1 cellular context compared by ENCODE assay signal in the genomic region with DNA sequence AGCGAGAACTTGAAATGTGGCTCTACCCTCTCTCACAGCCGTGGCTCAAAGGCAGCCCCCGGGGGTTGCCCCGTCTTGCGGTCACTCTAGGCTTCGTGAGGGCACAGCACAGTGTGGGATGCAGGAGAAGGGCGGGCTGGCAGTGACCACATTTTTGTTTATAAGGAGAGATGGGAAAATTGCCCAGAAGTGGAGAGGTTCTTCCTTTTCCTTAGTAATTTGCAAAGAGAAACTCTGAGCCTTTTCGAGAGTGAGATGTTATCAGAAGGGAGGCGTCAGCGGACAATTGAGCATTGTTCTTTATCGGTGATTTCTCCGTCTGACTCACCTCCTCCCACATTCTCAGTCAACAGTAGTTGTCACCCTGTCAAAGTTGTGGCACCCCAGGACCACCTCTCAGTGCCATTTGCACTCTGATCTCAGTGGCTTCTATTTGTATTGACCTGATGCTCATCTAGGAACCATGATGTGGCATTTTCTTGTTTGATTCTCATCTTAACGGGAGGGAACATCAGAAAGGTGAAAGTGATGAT.
TF ChIP-seq lines count a peak whose summit lies in the region.

No MANE protein-coding gene starts in this region.

TF ChIP-seq in HepG2, 621 proteins besides CTCF, POLR2A, EP300 and RAD21 (continued from another document and continues in another):
- TF ChIP-seq FOXP1 (IDR thresholded peaks at IDR 0.05) = no peak
- peak; percentile 67; the same call in 1 of the 2 replicates for TF ChIP-seq FOXP1 (CRISPR knock-in tag; IDR thresholded peaks at IDR 0.05)
- TF ChIP-seq SOX6 (IDR thresholded peaks at IDR 0.05) = no peak
- peak; percentile 94 for TF ChIP-seq SOX6 (CRISPR knock-in tag; IDR thresholded peaks at IDR 0.05)
- TF ChIP-seq, protein P1, sequence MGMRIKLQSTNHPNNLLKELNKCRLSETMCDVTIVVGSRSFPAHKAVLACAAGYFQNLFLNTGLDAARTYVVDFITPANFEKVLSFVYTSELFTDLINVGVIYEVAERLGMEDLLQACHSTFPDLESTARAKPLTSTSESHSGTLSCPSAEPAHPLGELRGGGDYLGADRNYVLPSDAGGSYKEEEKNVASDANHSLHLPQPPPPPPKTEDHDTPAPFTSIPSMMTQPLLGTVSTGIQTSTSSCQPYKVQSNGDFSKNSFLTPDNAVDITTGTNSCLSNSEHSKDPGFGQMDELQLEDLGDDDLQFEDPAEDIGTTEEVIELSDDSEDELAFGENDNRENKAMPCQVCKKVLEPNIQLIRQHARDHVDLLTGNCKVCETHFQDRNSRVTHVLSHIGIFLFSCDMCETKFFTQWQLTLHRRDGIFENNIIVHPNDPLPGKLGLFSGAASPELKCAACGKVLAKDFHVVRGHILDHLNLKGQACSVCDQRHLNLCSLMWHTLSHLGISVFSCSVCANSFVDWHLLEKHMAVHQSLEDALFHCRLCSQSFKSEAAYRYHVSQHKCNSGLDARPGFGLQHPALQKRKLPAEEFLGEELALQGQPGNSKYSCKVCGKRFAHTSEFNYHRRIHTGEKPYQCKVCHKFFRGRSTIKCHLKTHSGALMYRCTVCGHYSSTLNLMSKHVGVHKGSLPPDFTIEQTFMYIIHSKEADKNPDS (CRISPR knock-in tag; IDR thresholded peaks at IDR 0.05) = no peak
- no peak for TF ChIP-seq TCF7L2 (IDR thresholded peaks at IDR 0.05; ENCODE audit: low read depth, low read length)
- no peak for TF ChIP-seq ZNF143 (CRISPR knock-in tag; IDR thresholded peaks at IDR 0.05)
- TF ChIP-seq KAT8 (CRISPR knock-in tag; IDR thresholded peaks at IDR 0.05) = no peak
- TF ChIP-seq GLI4 (CRISPR knock-in tag; IDR thresholded peaks at IDR 0.05; ENCODE audit: borderline replicate concordance) = no peak
- no peak for TF ChIP-seq NCOA1 (CRISPR knock-in tag; IDR thresholded peaks at IDR 0.05)
- TF ChIP-seq SNAPC2 (CRISPR knock-in tag; IDR thresholded peaks at IDR 0.05) = no peak
- no peak for TF ChIP-seq IKZF4 (CRISPR knock-in tag; IDR thresholded peaks at IDR 0.05; ENCODE audit: borderline replicate concordance, low read depth, not compliant biosample characterization)
- TF ChIP-seq, protein P2, sequence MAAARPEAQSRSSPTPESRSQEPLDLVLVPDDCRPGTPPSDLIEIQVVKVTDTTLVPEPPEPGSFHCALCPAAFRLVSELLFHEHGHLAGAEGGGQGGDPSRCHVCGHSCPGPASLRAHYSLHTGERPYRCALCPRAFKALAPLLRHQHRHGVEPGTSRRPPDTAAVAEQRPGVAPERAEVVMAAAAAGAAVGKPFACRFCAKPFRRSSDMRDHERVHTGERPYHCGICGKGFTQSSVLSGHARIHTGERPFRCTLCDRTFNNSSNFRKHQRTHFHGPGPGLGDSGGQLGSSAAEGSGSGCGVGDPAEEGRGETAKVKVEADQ (CRISPR knock-in tag; IDR thresholded peaks at IDR 0.05; ENCODE audit: borderline replicate concordance) = no peak
- TF ChIP-seq, protein P3, sequence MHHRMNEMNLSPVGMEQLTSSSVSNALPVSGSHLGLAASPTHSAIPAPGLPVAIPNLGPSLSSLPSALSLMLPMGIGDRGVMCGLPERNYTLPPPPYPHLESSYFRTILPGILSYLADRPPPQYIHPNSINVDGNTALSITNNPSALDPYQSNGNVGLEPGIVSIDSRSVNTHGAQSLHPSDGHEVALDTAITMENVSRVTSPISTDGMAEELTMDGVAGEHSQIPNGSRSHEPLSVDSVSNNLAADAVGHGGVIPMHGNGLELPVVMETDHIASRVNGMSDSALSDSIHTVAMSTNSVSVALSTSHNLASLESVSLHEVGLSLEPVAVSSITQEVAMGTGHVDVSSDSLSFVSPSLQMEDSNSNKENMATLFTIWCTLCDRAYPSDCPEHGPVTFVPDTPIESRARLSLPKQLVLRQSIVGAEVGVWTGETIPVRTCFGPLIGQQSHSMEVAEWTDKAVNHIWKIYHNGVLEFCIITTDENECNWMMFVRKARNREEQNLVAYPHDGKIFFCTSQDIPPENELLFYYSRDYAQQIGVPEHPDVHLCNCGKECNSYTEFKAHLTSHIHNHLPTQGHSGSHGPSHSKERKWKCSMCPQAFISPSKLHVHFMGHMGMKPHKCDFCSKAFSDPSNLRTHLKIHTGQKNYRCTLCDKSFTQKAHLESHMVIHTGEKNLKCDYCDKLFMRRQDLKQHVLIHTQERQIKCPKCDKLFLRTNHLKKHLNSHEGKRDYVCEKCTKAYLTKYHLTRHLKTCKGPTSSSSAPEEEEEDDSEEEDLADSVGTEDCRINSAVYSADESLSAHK (CRISPR knock-in tag; IDR thresholded peaks at IDR 0.05; ENCODE audit: borderline replicate concordance) = no peak
- no peak for TF ChIP-seq ZNF468 (CRISPR knock-in tag; IDR thresholded peaks at IDR 0.05)
- no peak for TF ChIP-seq MIER3 (CRISPR knock-in tag; IDR thresholded peaks at IDR 0.05; ENCODE audit: borderline replicate concordance)
- TF ChIP-seq NR2C2 (CRISPR knock-in tag; IDR thresholded peaks at IDR 0.05; ENCODE audit: borderline replicate concordance) = no peak
- TF ChIP-seq, protein P4, sequence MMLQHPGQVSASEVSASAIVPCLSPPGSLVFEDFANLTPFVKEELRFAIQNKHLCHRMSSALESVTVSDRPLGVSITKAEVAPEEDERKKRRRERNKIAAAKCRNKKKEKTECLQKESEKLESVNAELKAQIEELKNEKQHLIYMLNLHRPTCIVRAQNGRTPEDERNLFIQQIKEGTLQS (CRISPR knock-in tag; IDR thresholded peaks at IDR 0.05) = peak; percentile 83
- peak; percentile 97 for TF ChIP-seq FOSL2 (CRISPR knock-in tag; IDR thresholded peaks at IDR 0.05)
- TF ChIP-seq, protein P5, sequence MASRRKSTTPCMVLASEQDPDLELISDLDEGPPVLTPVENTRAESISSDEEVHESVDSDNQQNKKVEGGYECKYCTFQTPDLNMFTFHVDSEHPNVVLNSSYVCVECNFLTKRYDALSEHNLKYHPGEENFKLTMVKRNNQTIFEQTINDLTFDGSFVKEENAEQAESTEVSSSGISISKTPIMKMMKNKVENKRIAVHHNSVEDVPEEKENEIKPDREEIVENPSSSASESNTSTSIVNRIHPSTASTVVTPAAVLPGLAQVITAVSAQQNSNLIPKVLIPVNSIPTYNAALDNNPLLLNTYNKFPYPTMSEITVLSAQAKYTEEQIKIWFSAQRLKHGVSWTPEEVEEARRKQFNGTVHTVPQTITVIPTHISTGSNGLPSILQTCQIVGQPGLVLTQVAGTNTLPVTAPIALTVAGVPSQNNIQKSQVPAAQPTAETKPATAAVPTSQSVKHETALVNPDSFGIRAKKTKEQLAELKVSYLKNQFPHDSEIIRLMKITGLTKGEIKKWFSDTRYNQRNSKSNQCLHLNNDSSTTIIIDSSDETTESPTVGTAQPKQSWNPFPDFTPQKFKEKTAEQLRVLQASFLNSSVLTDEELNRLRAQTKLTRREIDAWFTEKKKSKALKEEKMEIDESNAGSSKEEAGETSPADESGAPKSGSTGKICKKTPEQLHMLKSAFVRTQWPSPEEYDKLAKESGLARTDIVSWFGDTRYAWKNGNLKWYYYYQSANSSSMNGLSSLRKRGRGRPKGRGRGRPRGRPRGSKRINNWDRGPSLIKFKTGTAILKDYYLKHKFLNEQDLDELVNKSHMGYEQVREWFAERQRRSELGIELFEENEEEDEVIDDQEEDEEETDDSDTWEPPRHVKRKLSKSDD (CRISPR knock-in tag; IDR thresholded peaks at IDR 0.05; ENCODE audit: low read depth) = no peak
- TF ChIP-seq, protein P6, sequence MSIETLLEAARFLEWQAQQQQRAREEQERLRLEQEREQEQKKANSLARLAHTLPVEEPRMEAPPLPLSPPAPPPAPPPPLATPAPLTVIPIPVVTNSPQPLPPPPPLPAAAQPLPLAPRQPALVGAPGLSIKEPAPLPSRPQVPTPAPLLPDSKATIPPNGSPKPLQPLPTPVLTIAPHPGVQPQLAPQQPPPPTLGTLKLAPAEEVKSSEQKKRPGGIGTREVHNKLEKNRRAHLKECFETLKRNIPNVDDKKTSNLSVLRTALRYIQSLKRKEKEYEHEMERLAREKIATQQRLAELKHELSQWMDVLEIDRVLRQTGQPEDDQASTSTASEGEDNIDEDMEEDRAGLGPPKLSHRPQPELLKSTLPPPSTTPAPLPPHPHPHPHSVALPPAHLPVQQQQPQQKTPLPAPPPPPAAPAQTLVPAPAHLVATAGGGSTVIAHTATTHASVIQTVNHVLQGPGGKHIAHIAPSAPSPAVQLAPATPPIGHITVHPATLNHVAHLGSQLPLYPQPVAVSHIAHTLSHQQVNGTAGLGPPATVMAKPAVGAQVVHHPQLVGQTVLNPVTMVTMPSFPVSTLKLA (IDR thresholded peaks at IDR 0.05) = no peak
- TF ChIP-seq FOXA3 (CRISPR knock-in tag; IDR thresholded peaks at IDR 0.05) = peak; percentile 67
- TF ChIP-seq, protein P7, sequence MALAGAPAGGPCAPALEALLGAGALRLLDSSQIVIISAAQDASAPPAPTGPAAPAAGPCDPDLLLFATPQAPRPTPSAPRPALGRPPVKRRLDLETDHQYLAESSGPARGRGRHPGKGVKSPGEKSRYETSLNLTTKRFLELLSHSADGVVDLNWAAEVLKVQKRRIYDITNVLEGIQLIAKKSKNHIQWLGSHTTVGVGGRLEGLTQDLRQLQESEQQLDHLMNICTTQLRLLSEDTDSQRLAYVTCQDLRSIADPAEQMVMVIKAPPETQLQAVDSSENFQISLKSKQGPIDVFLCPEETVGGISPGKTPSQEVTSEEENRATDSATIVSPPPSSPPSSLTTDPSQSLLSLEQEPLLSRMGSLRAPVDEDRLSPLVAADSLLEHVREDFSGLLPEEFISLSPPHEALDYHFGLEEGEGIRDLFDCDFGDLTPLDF (CRISPR knock-in tag; IDR thresholded peaks at IDR 0.05) = no peak
- TF ChIP-seq, protein P8, sequence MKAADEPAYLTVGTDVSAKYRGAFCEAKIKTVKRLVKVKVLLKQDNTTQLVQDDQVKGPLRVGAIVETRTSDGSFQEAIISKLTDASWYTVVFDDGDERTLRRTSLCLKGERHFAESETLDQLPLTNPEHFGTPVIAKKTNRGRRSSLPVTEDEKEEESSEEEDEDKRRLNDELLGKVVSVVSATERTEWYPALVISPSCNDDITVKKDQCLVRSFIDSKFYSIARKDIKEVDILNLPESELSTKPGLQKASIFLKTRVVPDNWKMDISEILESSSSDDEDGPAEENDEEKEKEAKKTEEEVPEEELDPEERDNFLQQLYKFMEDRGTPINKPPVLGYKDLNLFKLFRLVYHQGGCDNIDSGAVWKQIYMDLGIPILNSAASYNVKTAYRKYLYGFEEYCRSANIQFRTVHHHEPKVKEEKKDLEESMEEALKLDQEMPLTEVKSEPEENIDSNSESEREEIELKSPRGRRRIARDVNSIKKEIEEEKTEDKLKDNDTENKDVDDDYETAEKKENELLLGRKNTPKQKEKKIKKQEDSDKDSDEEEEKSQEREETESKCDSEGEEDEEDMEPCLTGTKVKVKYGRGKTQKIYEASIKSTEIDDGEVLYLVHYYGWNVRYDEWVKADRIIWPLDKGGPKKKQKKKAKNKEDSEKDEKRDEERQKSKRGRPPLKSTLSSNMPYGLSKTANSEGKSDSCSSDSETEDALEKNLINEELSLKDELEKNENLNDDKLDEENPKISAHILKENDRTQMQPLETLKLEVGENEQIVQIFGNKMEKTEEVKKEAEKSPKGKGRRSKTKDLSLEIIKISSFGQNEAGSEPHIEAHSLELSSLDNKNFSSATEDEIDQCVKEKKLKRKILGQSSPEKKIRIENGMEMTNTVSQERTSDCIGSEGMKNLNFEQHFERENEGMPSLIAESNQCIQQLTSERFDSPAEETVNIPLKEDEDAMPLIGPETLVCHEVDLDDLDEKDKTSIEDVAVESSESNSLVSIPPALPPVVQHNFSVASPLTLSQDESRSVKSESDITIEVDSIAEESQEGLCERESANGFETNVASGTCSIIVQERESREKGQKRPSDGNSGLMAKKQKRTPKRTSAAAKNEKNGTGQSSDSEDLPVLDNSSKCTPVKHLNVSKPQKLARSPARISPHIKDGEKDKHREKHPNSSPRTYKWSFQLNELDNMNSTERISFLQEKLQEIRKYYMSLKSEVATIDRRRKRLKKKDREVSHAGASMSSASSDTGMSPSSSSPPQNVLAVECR (CRISPR knock-in tag; IDR thresholded peaks at IDR 0.05; ENCODE audit: borderline replicate concordance) = no peak
- no peak for TF ChIP-seq ZNF17 (CRISPR knock-in tag; IDR thresholded peaks at IDR 0.05)
- TF ChIP-seq, protein P9, sequence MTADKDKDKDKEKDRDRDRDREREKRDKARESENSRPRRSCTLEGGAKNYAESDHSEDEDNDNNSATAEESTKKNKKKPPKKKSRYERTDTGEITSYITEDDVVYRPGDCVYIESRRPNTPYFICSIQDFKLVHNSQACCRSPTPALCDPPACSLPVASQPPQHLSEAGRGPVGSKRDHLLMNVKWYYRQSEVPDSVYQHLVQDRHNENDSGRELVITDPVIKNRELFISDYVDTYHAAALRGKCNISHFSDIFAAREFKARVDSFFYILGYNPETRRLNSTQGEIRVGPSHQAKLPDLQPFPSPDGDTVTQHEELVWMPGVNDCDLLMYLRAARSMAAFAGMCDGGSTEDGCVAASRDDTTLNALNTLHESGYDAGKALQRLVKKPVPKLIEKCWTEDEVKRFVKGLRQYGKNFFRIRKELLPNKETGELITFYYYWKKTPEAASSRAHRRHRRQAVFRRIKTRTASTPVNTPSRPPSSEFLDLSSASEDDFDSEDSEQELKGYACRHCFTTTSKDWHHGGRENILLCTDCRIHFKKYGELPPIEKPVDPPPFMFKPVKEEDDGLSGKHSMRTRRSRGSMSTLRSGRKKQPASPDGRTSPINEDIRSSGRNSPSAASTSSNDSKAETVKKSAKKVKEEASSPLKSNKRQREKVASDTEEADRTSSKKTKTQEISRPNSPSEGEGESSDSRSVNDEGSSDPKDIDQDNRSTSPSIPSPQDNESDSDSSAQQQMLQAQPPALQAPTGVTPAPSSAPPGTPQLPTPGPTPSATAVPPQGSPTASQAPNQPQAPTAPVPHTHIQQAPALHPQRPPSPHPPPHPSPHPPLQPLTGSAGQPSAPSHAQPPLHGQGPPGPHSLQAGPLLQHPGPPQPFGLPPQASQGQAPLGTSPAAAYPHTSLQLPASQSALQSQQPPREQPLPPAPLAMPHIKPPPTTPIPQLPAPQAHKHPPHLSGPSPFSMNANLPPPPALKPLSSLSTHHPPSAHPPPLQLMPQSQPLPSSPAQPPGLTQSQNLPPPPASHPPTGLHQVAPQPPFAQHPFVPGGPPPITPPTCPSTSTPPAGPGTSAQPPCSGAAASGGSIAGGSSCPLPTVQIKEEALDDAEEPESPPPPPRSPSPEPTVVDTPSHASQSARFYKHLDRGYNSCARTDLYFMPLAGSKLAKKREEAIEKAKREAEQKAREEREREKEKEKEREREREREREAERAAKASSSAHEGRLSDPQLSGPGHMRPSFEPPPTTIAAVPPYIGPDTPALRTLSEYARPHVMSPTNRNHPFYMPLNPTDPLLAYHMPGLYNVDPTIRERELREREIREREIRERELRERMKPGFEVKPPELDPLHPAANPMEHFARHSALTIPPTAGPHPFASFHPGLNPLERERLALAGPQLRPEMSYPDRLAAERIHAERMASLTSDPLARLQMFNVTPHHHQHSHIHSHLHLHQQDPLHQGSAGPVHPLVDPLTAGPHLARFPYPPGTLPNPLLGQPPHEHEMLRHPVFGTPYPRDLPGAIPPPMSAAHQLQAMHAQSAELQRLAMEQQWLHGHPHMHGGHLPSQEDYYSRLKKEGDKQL (CRISPR knock-in tag; IDR thresholded peaks at IDR 0.05; ENCODE audit: low read depth) = peak; percentile 72; the same call in 1 of the 2 replicates
- TF ChIP-seq, protein P10, sequence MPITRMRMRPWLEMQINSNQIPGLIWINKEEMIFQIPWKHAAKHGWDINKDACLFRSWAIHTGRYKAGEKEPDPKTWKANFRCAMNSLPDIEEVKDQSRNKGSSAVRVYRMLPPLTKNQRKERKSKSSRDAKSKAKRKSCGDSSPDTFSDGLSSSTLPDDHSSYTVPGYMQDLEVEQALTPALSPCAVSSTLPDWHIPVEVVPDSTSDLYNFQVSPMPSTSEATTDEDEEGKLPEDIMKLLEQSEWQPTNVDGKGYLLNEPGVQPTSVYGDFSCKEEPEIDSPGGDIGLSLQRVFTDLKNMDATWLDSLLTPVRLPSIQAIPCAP (CRISPR knock-in tag; IDR thresholded peaks at IDR 0.05; ENCODE audit: low read depth) = no peak
- TF ChIP-seq ZNF24 (IDR thresholded peaks at IDR 0.05) = no peak
- TF ChIP-seq ZSCAN25 (CRISPR knock-in tag; IDR thresholded peaks at IDR 0.05) = no peak
- no peak for TF ChIP-seq SPEN (CRISPR knock-in tag; IDR thresholded peaks at IDR 0.05; ENCODE audit: low read depth)
